In the genomic region with DNA sequence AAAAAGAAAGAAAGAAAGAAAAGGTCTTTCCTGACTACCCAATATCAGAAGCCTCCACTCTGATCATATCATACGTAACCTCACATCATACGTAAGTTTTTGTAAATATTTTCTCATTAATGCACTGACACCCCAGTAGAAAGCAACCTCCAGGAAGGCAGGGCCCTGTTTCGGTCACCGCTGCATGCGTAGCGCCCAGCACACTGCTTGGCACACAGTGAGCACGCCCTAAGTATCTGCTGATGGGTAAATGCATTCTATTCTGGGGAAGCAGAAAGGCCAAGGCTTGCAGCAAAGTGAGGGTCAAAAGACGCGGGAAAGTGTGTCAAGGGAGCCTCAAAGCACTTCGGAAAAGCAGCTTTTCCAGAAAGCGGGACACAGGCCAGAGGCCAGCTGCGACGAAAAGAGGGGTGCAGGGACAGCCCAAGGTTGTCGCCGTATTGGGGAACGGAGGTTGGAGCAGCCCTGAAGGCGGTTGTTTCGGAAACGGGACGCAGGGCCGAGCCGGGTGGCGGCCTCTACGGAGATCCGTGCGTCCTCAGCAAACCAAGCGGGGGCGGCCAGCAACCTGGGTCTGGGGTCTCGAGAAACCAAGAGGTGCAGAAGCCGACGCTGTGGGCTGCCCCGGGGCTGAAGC, we compare ENCODE assay signal across 8 cellular contexts. TPM values are rescaled to one million over a fixed set of nuclear protein-coding genes. Genes with fewer than 3 reads are reported as not detected.
DNase-seq lines count a peak whose midpoint lies in the region; ATAC-seq and TF ChIP-seq lines count a peak whose summit lies in the region.

No MANE protein-coding gene starts in this region.

- H3K27me3 ChIP-seq in BE2C (no peaks in the 10 kb centered on the region), HCT116 (ENCODE audit: insufficient read depth, low read length) (no peaks in the 10 kb centered on the region), stomach smooth muscle (ENCODE audit: control insufficient read depth in 1 of 2, insufficient read depth in 2 of 2, low read length in 2 of 2) (no peaks in the 10 kb centered on the region)

- H3K4me3 Mint-ChIP-seq in activated CD8-positive, alpha-beta T cell treated with anti-CD3 and anti-CD28 coated beads, Interleukin-2, amount 10 ng/mL, durations not matched to agents 7 days and 5 days: peak overlapping the region; percentile 97

- ATAC-seq in HCT116 (peak; percentile 16), GM19035 (IDR thresholded peaks at IDR 0.05; ENCODE audit: unreplicated experiment) (no peak), GM18867 (IDR thresholded peaks at IDR 0.05; ENCODE audit: unreplicated experiment) (no peak)
- ATAC-seq in activated CD8-positive, alpha-beta T cell treated with anti-CD3 and anti-CD28 coated beads, Interleukin-2, amount 10 ng/mL, durations not matched to agents 7 days and 5 days: peak; percentile 6

- TF ChIP-seq CTCF in BE2C (IDR thresholded peaks at IDR 0.05; ENCODE audit: low read depth, low read length) (no peak), HCT116 (IDR thresholded peaks at IDR 0.05 in 2 of 3, conservative IDR thresholded peaks at IDR 0.05 in 1 of 3; ENCODE audit: borderline replicate concordance in 1 of 3, insufficient read depth in 1 of 3, low read depth in 2 of 3, low read length in 2 of 3) (no peak)

- H3K79me2 ChIP-seq in HCT116 (ENCODE audit: insufficient read depth, low read length): peaks cover 78% of the 10 kb centered on the region

- peaks cover 41% of the 10 kb centered on the region for H3K36me3 Mint-ChIP-seq in activated CD8-positive, alpha-beta T cell treated with anti-CD3 and anti-CD28 coated beads, Interleukin-2, amount 10 ng/mL, durations not matched to agents 7 days and 5 days (ENCODE audit: low read depth)

- TF ChIP-seq POLR2A in HCT116 (IDR thresholded peaks at IDR 0.05; ENCODE audit: borderline replicate concordance, extremely low read depth, insufficient read depth, insufficient read length): no peak

- H3K4me1 ChIP-seq in BE2C: no peaks in the 10 kb centered on the region
- H3K4me1 ChIP-seq in HCT116 (ENCODE audit: control insufficient read depth in 1 of 2, insufficient read depth in 2 of 2, low read length in 2 of 2): peaks cover 12 to 22% of the 10 kb centered on the region in 2 experiments
- peaks cover 23% of the 10 kb centered on the region for H3K4me1 ChIP-seq in stomach smooth muscle (ENCODE audit: control insufficient read depth, insufficient read depth, low read length)

- H3K27me3 Mint-ChIP-seq in activated CD8-positive, alpha-beta T cell treated with anti-CD3 and anti-CD28 coated beads, Interleukin-2, amount 10 ng/mL, durations not matched to agents 7 days and 5 days (ENCODE audit: low read depth): no peaks in the 10 kb centered on the region

- CTCF ChIA-PET in HCT116 (lab: Charles Lee): no interaction called here
- CTCF ChIA-PET in activated CD8-positive, alpha-beta T cell treated with anti-CD3 and anti-CD28 coated beads, Interleukin-2, amount 10 ng/mL, durations not matched to agents 7 days and 5 days (lab: Charles Lee): no interaction called here

- no peaks in the 10 kb centered on the region for H3K9me3 Mint-ChIP-seq in activated CD8-positive, alpha-beta T cell treated with anti-CD3 and anti-CD28 coated beads, Interleukin-2, amount 10 ng/mL, durations not matched to agents 7 days and 5 days (ENCODE audit: insufficient read depth)

- peak overlapping the region; percentile 41 for H2AFZ ChIP-seq in HCT116 (ENCODE audit: low read depth, low read length, poor library complexity, severe bottlenecking)

- DNase-seq in BE2C (no peak), HCT116 (ENCODE audit: low read depth, low spot score) (no peak), NCI-H1092 treated with DMSO at 0.1 percent for 48 hours (lab: John Stamatoyannopoulos, UW) (no peak)
- DNase-seq in activated CD8-positive, alpha-beta T cell treated with anti-CD3 and anti-CD28 coated beads, Interleukin-2, amount 10 ng/mL, durations not matched to agents 7 days and 5 days: peak; percentile 26

- peak overlapping the region; percentile 100 for H3K27ac Mint-ChIP-seq in activated CD8-positive, alpha-beta T cell treated with anti-CD3 and anti-CD28 coated beads, Interleukin-2, amount 10 ng/mL, durations not matched to agents 7 days and 5 days

- POLR2A ChIA-PET in HCT116 (lab: Charles Lee): no interaction called here
- POLR2A ChIA-PET in activated CD8-positive, alpha-beta T cell treated with anti-CD3 and anti-CD28 coated beads, Interleukin-2, amount 10 ng/mL, durations not matched to agents 7 days and 5 days (lab: Charles Lee): no interaction called here

- H3K4me3 ChIP-seq in BE2C (ENCODE audit: low read depth, low read length) (peak overlapping the region; percentile 99), HCT116 (replicated peaks in 1 of 2; ENCODE audit: low read depth in 1 of 2, low read length in 2 of 2) (peak overlapping the region; percentile 97), iPS-18c (ENCODE audit: insufficient read depth, low read depth, low read length) (peak overlapping the region; percentile 96), stomach smooth muscle (ENCODE audit: low read length in 2 of 2) (peak overlapping the region; percentile 92 to 97)

- BruUV-seq in HCT116 (replicated peaks; lab: Mats Ljungman, UMichigan): TSS peak; percentile 66

- H3K4me2 ChIP-seq in HCT116 (ENCODE audit: low read length): peak overlapping the region; percentile 99

- TF ChIP-seq RAD21 in HCT116 (IDR thresholded peaks at IDR 0.05; ENCODE audit: low read depth): no peak

- H3K36me3 ChIP-seq in BE2C: peaks cover 26% of the 10 kb centered on the region
- H3K36me3 ChIP-seq in HCT116 (ENCODE audit: control insufficient read depth in 1 of 2, insufficient read depth in 2 of 2, low read length in 2 of 2): peaks cover 14 to 19% of the 10 kb centered on the region in 2 experiments; a peak in 3 of 4 replicates
- H3K36me3 ChIP-seq in stomach smooth muscle (ENCODE audit: control insufficient read depth in 2 of 2, insufficient read depth in 2 of 2, low read length in 2 of 2): peaks cover 13 to 23% of the 10 kb centered on the region in 2 donors

- H3K9ac ChIP-seq in HCT116 (ENCODE audit: low read length) (peak overlapping the region; percentile 96), stomach smooth muscle (ENCODE audit: low read length in 2 of 2) (peak overlapping the region; percentile 95)

- H3K9me3 ChIP-seq in BE2C: no peaks in the 10 kb centered on the region
- H3K9me3 ChIP-seq in HCT116 (ENCODE audit: control insufficient read depth in 1 of 2, insufficient read depth in 1 of 2, low read depth in 1 of 2, low read length in 2 of 2): no peaks in the 10 kb centered on the region
- H3K9me3 ChIP-seq in iPS-18c (ENCODE audit: control insufficient read depth, insufficient read depth, low read length): peaks cover 3% of the 10 kb centered on the region
- H3K9me3 ChIP-seq in stomach smooth muscle (ENCODE audit: control insufficient read depth in 2 of 2, low read length in 2 of 2): no peaks in the 10 kb centered on the region

- RAD21 ChIA-PET in HCT116 (lab: Charles Lee; ENCODE audit: low non-redundant PET in 1 of 2, low total read pairs in 2 of 2, uncharacterized antibody in 2 of 2, unreplicated experiment in 2 of 2): no interaction called here

- no peaks in the 10 kb centered on the region for H3K9me2 ChIP-seq in HCT116 (ENCODE audit: insufficient read depth)

- H4K20me1 ChIP-seq in HCT116 (ENCODE audit: insufficient read depth): no peaks in the 10 kb centered on the region

- peaks cover 37% of the 10 kb centered on the region for H3K4me1 Mint-ChIP-seq in activated CD8-positive, alpha-beta T cell treated with anti-CD3 and anti-CD28 coated beads, Interleukin-2, amount 10 ng/mL, durations not matched to agents 7 days and 5 days (ENCODE audit: low read depth)

- H3K27ac ChIP-seq in HCT116 (ENCODE audit: low read depth, low read length): peak overlapping the region; percentile 92
- peak overlapping the region; percentile 88 for H3K27ac ChIP-seq in stomach smooth muscle (ENCODE audit: low read length)

- intact Hi-C loops in HCT116 (cut with micrococcal nuclease): no loop called here

TF ChIP-seq in HCT116, 20 proteins besides CTCF, POLR2A, EP300 and RAD21 (continues in another document):
- TF ChIP-seq POLR2AphosphoS5 (IDR thresholded peaks at IDR 0.05; ENCODE audit: low read depth, low read length) (no peak), SRF (IDR thresholded peaks at IDR 0.05; ENCODE audit: low read depth) (no peak; the same call in 1 of the 2 replicates), ZFX (IDR thresholded peaks at IDR 0.05) (no peak)
- TF ChIP-seq, protein P1, sequence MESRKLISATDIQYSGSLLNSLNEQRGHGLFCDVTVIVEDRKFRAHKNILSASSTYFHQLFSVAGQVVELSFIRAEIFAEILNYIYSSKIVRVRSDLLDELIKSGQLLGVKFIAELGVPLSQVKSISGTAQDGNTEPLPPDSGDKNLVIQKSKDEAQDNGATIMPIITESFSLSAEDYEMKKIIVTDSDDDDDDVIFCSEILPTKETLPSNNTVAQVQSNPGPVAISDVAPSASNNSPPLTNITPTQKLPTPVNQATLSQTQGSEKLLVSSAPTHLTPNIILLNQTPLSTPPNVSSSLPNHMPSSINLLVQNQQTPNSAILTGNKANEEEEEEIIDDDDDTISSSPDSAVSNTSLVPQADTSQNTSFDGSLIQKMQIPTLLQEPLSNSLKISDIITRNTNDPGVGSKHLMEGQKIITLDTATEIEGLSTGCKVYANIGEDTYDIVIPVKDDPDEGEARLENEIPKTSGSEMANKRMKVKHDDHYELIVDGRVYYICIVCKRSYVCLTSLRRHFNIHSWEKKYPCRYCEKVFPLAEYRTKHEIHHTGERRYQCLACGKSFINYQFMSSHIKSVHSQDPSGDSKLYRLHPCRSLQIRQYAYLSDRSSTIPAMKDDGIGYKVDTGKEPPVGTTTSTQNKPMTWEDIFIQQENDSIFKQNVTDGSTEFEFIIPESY (IDR thresholded peaks at IDR 0.05; ENCODE audit: extremely low read depth, insufficient replicate concordance, low read length): no peak
- TF ChIP-seq, protein P2, sequence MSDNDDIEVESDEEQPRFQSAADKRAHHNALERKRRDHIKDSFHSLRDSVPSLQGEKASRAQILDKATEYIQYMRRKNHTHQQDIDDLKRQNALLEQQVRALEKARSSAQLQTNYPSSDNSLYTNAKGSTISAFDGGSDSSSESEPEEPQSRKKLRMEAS (IDR thresholded peaks at IDR 0.05): no peak

RNA-seq across cellular contexts. Expression of gene SUGP1, which starts 0.5 kb away (rescaled TPM):
- 91.6 TPM for polyA plus RNA-seq in BE2C (2012; ENCODE audit: insufficient read depth, insufficient read length, low read depth)
- total RNA-seq in HCT116 (2021; ENCODE audit: unreplicated experiment): 47.6 TPM
- polyA plus RNA-seq in HCT116 (2012): 43.1 and 50.1 TPM in 2 replicates
- 10 to 100 TPM; 58.9 to 60.9 TPM for total RNA-seq in activated CD8-positive, alpha-beta T cell treated with anti-CD3 and anti-CD28 coated beads, Interleukin-2, amount 10 ng/mL, durations not matched to agents 7 days and 5 days

RNA-seq across cellular contexts. Expression of gene MAU2, which starts 0.8 kb away (rescaled TPM):
- 97.4 TPM for polyA plus RNA-seq in BE2C (2012; ENCODE audit: insufficient read depth, insufficient read length, low read depth)
- 36.2 TPM for total RNA-seq in HCT116 (2021; ENCODE audit: unreplicated experiment)
- polyA plus RNA-seq in HCT116 (2012): 25.9 and 31.7 TPM in 2 replicates
- 10 to 100 TPM; 67.0 to 67.4 TPM for total RNA-seq in activated CD8-positive, alpha-beta T cell treated with anti-CD3 and anti-CD28 coated beads, Interleukin-2, amount 10 ng/mL, durations not matched to agents 7 days and 5 days

RNA-seq across cellular contexts. Expression of gene TM6SF2, which starts 46.7 kb away (rescaled TPM):
- polyA plus RNA-seq in BE2C (2012; ENCODE audit: insufficient read depth, insufficient read length, low read depth): 1.9 TPM
- total RNA-seq in HCT116 (2021; ENCODE audit: unreplicated experiment): not detected
- not detected in 2 replicates for polyA plus RNA-seq in HCT116 (2012)
- not detected for total RNA-seq in activated CD8-positive, alpha-beta T cell treated with anti-CD3 and anti-CD28 coated beads, Interleukin-2, amount 10 ng/mL, durations not matched to agents 7 days and 5 days

Comparison
In these comparisons a context has a peak if more than half of its experiments do, and no peak if none do; other contexts are left out.
1. ATAC-seq: peak in HCT116 (single experiment) and activated CD8-positive, alpha-beta T cell treated with anti-CD3 and anti-CD28 coated beads, Interleukin-2, amount 10 ng/mL, durations not matched to agents 7 days and 5 days (single experiment); none in GM19035 (single experiment) and GM18867 (single experiment).
2. Peak in every context shown above with its lines, with median percentiles within 50 percentile points of each other: H3K4me3 ChIP-seq.